8 cellular contexts compared by ENCODE assay signal in genomic region chr19:3029070-3029923, GRCh38. TPM values are rescaled to one million over a fixed set of nuclear protein-coding genes. Genes with fewer than 3 reads are reported as not detected.
A peak's percentile ranks its signal among the peaks of the same experiment; 100 is the strongest.
DNase-seq lines count a peak whose midpoint lies in the region; ATAC-seq and TF ChIP-seq lines count a peak whose summit lies in the region.

Gene TLE2, minus strand, starts transcription at chr19:3029280. Its CDS starts 376 bp downstream, at chr19:3028904.

- BruUV-seq in IMR-90 (replicated peaks; lab: Mats Ljungman, UMichigan) = no TSS peak

- no peak for TF ChIP-seq CTCF in AG09309 (IDR thresholded peaks at IDR 0.05; ENCODE audit: control insufficient read depth, insufficient read depth, low read depth, low read length, missing control alignments)
- no peak for TF ChIP-seq CTCF in IMR-90 (conservative IDR thresholded peaks at IDR 0.05; ENCODE audit: low read depth, low read length)
- no peak for TF ChIP-seq CTCF in colonic mucosa (IDR thresholded peaks at IDR 0.05)

- DNase-seq in AG09309 (ENCODE audit: low read depth) = no peak
- no peak for DNase-seq in IMR-90
- no peak for DNase-seq in colonic mucosa
- DNase-seq in mesenteric fat pad (ENCODE audit: low spot score) = no peak
- no peak for DNase-seq in NCI-H2196 (lab: John Stamatoyannopoulos, UW; ENCODE audit: unreplicated experiment)
- DNase-seq in dedifferentiated amniotic fluid mesenchymal stem cell (ENCODE audit: extremely low spot score) = no peak
- no peak for DNase-seq in NCI-H1930 (lab: John Stamatoyannopoulos, UW)

- peak within 1 kb of the TSS; percentile 32 for H3K4me3 ChIP-seq in AG09309 (ENCODE audit: control insufficient read depth, low read depth, low read length)
- H3K4me3 ChIP-seq in IMR-90 (ENCODE audit: insufficient read depth, low read depth, low read length) = peak within 1 kb of the TSS; percentile 39
- H3K4me3 ChIP-seq in colonic mucosa = peak within 1 kb of the TSS; percentile 52

- no peaks in the 10 kb centered on the region for H4K20me1 ChIP-seq in IMR-90 (ENCODE audit: insufficient read depth, low read length)

- no peak within 1 kb of the TSS for H3K56ac ChIP-seq in IMR-90 (ENCODE audit: extremely low read depth, insufficient read depth, low read length)

- no peak within 1 kb of the TSS for H3K23ac ChIP-seq in IMR-90 (ENCODE audit: low read depth, low read length)

- intact Hi-C loops in IMR-90 (cut with micrococcal nuclease) = no loop called here
- intact Hi-C loops in colonic mucosa (cut with DNase I) = loop anchor here (5.0 kb wide), 1 partner anchor 73 kb away; no protein-coding TSS in a partner anchor

- TF ChIP-seq POLR2A in IMR-90 (IDR thresholded peaks at IDR 0.05; ENCODE audit: low read depth, low read length) = no peak

- no peak within 1 kb of the TSS for H2BK15ac ChIP-seq in IMR-90 (ENCODE audit: low read depth, low read length)

- peak; percentile 77 for ATAC-seq in IMR-90 (ENCODE audit: low read depth)
- no peak for ATAC-seq in HG03432 (IDR thresholded peaks at IDR 0.05; ENCODE audit: unreplicated experiment)

- H3K9me1 ChIP-seq in IMR-90 (ENCODE audit: insufficient read depth, low read length) = no peaks in the 10 kb centered on the region

- no peak within 1 kb of the TSS for H4K91ac ChIP-seq in IMR-90 (ENCODE audit: insufficient read depth, low read depth, low read length)

- H3K9ac ChIP-seq in IMR-90 (ENCODE audit: low read depth, low read length) (no peak within 1 kb of the TSS), colonic mucosa (ENCODE audit: low read depth in 2 of 2, low read length in 2 of 2) (peak within 1 kb of the TSS; percentile 78 to 79)

- 1% methylated on average over 18 of the region's 85 CpGs; no CpG with 5 or more reads in 1 of the 2 experiments for WGBS in IMR-90 (ENCODE audit: extremely low coverage in 2 of 2, insufficient read length in 1 of 2), 2 experiments

- no peak within 1 kb of the TSS for H2BK120ac ChIP-seq in IMR-90 (ENCODE audit: low read depth, low read length)

- no peak within 1 kb of the TSS for H2AK9ac ChIP-seq in IMR-90 (replicated peaks; ENCODE audit: low read depth, low read length, poor library complexity)

- no peaks in the 10 kb centered on the region for H3K9me3 ChIP-seq in IMR-90 (ENCODE audit: control insufficient read depth, insufficient read depth, low read length)
- no peaks in the 10 kb centered on the region for H3K9me3 ChIP-seq in colonic mucosa

- no peak within 1 kb of the TSS for H4K5ac ChIP-seq in IMR-90 (ENCODE audit: low read depth, low read length)

- peak within 1 kb of the TSS; percentile 50 for H3K4me2 ChIP-seq in IMR-90 (ENCODE audit: low read depth, low read length)

- no peak within 1 kb of the TSS for H2AK5ac ChIP-seq in IMR-90 (ENCODE audit: low read depth, low read length)

- no peak within 1 kb of the TSS for H3K14ac ChIP-seq in IMR-90 (replicated peaks; ENCODE audit: low read depth, low read length)

- H4K8ac ChIP-seq in IMR-90 (ENCODE audit: low read depth in 2 of 2, low read length in 2 of 2) = no peak within 1 kb of the TSS

- CTCF ChIA-PET in IMR-90 (lab: Yijun Ruan, JAX) = no interaction called here

- H3K27ac ChIP-seq in IMR-90 (ENCODE audit: insufficient read depth, low read length) (no peak within 1 kb of the TSS), colonic mucosa (no peak within 1 kb of the TSS)

- dilution Hi-C loops in IMR-90 (cut with HindIII; ENCODE audit: low sequenced_read_pairs, unreplicated experiment) = no loop called here

- no peak within 1 kb of the TSS for H2AFZ ChIP-seq in IMR-90 (replicated peaks; ENCODE audit: low read length, poor library complexity)

- no peaks in the 10 kb centered on the region; the same call in 1 of the 2 replicates for H3K4me1 ChIP-seq in IMR-90 (ENCODE audit: control insufficient read depth, insufficient read depth, low read length)
- H3K4me1 ChIP-seq in colonic mucosa = peaks cover 4% of the 10 kb centered on the region

- no peak for TF ChIP-seq RAD21 in IMR-90 (IDR thresholded peaks at IDR 0.05; ENCODE audit: low read length)

- no peak within 1 kb of the TSS for H3K4ac ChIP-seq in IMR-90 (ENCODE audit: low read depth, low read length)

- in situ Hi-C loops in IMR-90 (cut with MboI; ENCODE audit: low sequenced_read_pairs) = no loop called here

- H2BK20ac ChIP-seq in IMR-90 (ENCODE audit: low read depth, low read length) = no peak within 1 kb of the TSS

- H2BK5ac ChIP-seq in IMR-90 (ENCODE audit: low read depth, low read length, poor library complexity, severe bottlenecking) = no peak within 1 kb of the TSS

- H3K36me3 ChIP-seq in IMR-90 (ENCODE audit: control insufficient read depth, insufficient read depth, low read length) (no peaks in the 10 kb centered on the region), colonic mucosa (no peaks in the 10 kb centered on the region)

- no peak within 1 kb of the TSS for H3K18ac ChIP-seq in IMR-90 (ENCODE audit: low read depth, low read length)

- H3K27me3 ChIP-seq in IMR-90 (ENCODE audit: control insufficient read depth, insufficient read depth, low read length) = peaks cover 60% of the 10 kb centered on the region
- no peaks in the 10 kb centered on the region for H3K27me3 ChIP-seq in colonic mucosa

- H3K79me1 ChIP-seq in IMR-90 (ENCODE audit: low read depth in 1 of 2, low read length in 2 of 2) = no peaks in the 10 kb centered on the region

- POLR2A ChIA-PET in IMR-90 (lab: Charles Lee; ENCODE audit: unreplicated experiment) = no interaction called here

TF ChIP-seq in IMR-90, 13 proteins besides CTCF, POLR2A, EP300 and RAD21:
- TF ChIP-seq FOS (IDR thresholded peaks at IDR 0.05; ENCODE audit: low read depth, low read length) (no peak), RFX5 (IDR thresholded peaks at IDR 0.05; ENCODE audit: low read depth, low read length) (no peak), USF2 (IDR thresholded peaks at IDR 0.05; ENCODE audit: low read depth, low read length) (no peak), ELK1 (IDR thresholded peaks at IDR 0.05; ENCODE audit: borderline replicate concordance, low read depth, low read length) (no peak), MXI1 (IDR thresholded peaks at IDR 0.05; ENCODE audit: borderline replicate concordance, low read depth, low read length) (no peak), BHLHE40 (IDR thresholded peaks at IDR 0.05; ENCODE audit: low read depth, low read length) (no peak), MAZ (IDR thresholded peaks at IDR 0.05; ENCODE audit: borderline replicate concordance, low read depth, low read length) (no peak), NFE2L2 (IDR thresholded peaks at IDR 0.05; ENCODE audit: low read depth, low read length) (no peak), SMC3 (IDR thresholded peaks at IDR 0.05; ENCODE audit: low read depth, low read length) (no peak), CEBPB (IDR thresholded peaks at IDR 0.05; ENCODE audit: low read depth, low read length) (no peak), RCOR1 (IDR thresholded peaks at IDR 0.05; ENCODE audit: insufficient replicate concordance, low read length) (no peak), MAFK (IDR thresholded peaks at IDR 0.05; ENCODE audit: low read depth, low read length) (no peak), CHD1 (IDR thresholded peaks at IDR 0.05; ENCODE audit: low read depth, low read length) (no peak)

RNA-seq across cellular contexts. Expression of gene TLE2, which starts in this region (rescaled TPM):
- total RNA-seq in IMR-90 (2012; rRNA removed) (under 0.01 and 0.28 TPM in 2 replicates), colonic mucosa (10 to 100 TPM; 42.8 to 52.4 TPM), mesenteric fat pad (35.6 TPM)
- 0.41 and 0.72 TPM in 2 replicates for polyA plus RNA-seq in IMR-90 (2012; rRNA removed)
- polyA plus RNA-seq in IMR-90 (2012; cell fraction: cytosol; rRNA removed) = 0.42 and 0.45 TPM in 2 replicates
- polyA plus RNA-seq in IMR-90 (2012; cell fraction: nucleus; rRNA removed; ENCODE audit: low replicate concordance) = 3.8 and 3.9 TPM in 2 replicates

Comparison
In these comparisons a context has a peak if more than half of its experiments do, and no peak if none do; other contexts are left out.
1. RNA of gene TLE2 (total RNA-seq): 42.8 to 52.4 TPM in colonic mucosa and 35.6 TPM in mesenteric fat pad (single experiment); under 0.01 to 0.28 TPM in IMR-90; every median in the first group is over 10 times any median in the second.
2. Peak in every context shown above with its lines, with median percentiles within 50 percentile points of each other: H3K4me3 ChIP-seq.